8 cellular contexts compared by ENCODE assay signal in genomic region chr1:27366113-27366410, GRCh38. TPM values are rescaled to one million over a fixed set of nuclear protein-coding genes. Genes with fewer than 3 reads are reported as not detected.
DNase-seq lines count a peak whose midpoint lies in the region; ATAC-seq and TF ChIP-seq lines count a peak whose summit lies in the region.

No MANE protein-coding gene starts in this region.

- WGBS in esophagus squamous epithelium, 2 donors: 0% methylated on average over 2 to 4 of the region's 30 CpGs

- DNase-seq in GM10266 (ENCODE audit: extremely low spot score): peak; percentile 82
- peak in 1 of 2 experiments; percentile 54 for DNase-seq in HL-60 (ENCODE audit: low read depth in 1 of 2, low spot score in 1 of 2)
- peak; percentile 84 for DNase-seq in OCI-M1 (lab: John Stamatoyannopoulos, UW)
- DNase-seq in activated T-helper 1 cell treated with Interleukin-2 at 50 U/mL for 16 hours (ENCODE audit: low read depth): peak; percentile 49
- DNase-seq in esophagus squamous epithelium (lab: John Stamatoyannopoulos, UW): no peak
- peak; percentile 74 for DNase-seq in stimulated activated naive B cell treated with anti-CD40 and anti-IgM and Interleukin-4, amounts not matched to agents 10 μg/mL and 1 μg/mL and 100 μg/mL, for 72 hours

- peak; percentile 70 to 71 for ATAC-seq in stimulated activated naive B cell treated with anti-CD40 and anti-IgM and Interleukin-4, amounts not matched to agents 10 μg/mL and 1 μg/mL and 100 μg/mL, for 72 hours (replicated peaks)
- ATAC-seq in HG03280 (IDR thresholded peaks at IDR 0.05; ENCODE audit: unreplicated experiment): no peak

- H3K4me1 Mint-ChIP-seq in stimulated activated naive B cell treated with anti-CD40 and anti-IgM and Interleukin-4, amounts not matched to agents 10 μg/mL and 1 μg/mL and 100 μg/mL, for 72 hours: peaks cover 43 to 59% of the 10 kb centered on the region in 2 donors

- H3K27me3 Mint-ChIP-seq in stimulated activated naive B cell treated with anti-CD40 and anti-IgM and Interleukin-4, amounts not matched to agents 10 μg/mL and 1 μg/mL and 100 μg/mL, for 72 hours: no peaks in the 10 kb centered on the region

- H3K4me3 Mint-ChIP-seq in stimulated activated naive B cell treated with anti-CD40 and anti-IgM and Interleukin-4, amounts not matched to agents 10 μg/mL and 1 μg/mL and 100 μg/mL, for 72 hours: peak overlapping the region; percentile 84

- peak overlapping the region; percentile 47 for H3K4me3 ChIP-seq in HL-60 (replicated peaks; ENCODE audit: insufficient read depth, low read length)
- peak overlapping the region; percentile 52 to 97 (median 78) for H3K4me3 ChIP-seq in esophagus squamous epithelium
- H3K4me3 ChIP-seq in muscle layer of duodenum (ENCODE audit: low read depth in 1 of 2, low read length in 2 of 2): peak overlapping the region; percentile 56 to 72

- no peaks in the 10 kb centered on the region for H3K9me3 Mint-ChIP-seq in stimulated activated naive B cell treated with anti-CD40 and anti-IgM and Interleukin-4, amounts not matched to agents 10 μg/mL and 1 μg/mL and 100 μg/mL, for 72 hours

- H3K27me3 ChIP-seq in HL-60 (ENCODE audit: insufficient read depth, poor library complexity, severe bottlenecking) (no peaks in the 10 kb centered on the region), esophagus squamous epithelium (no peaks in the 10 kb centered on the region), muscle layer of duodenum (ENCODE audit: low read depth, low read length) (no peaks in the 10 kb centered on the region)

- H3K27ac ChIP-seq in HL-60 (replicated peaks) (no peak overlapping the region), esophagus squamous epithelium (peak overlapping the region; percentile 96 to 100 (median 100)), muscle layer of duodenum (ENCODE audit: low read length) (peak overlapping the region; percentile 76)

- TF ChIP-seq CTCF in GM10266 (IDR thresholded peaks at IDR 0.05; ENCODE audit: control insufficient read depth, insufficient read depth, low read depth, missing control alignments): no peak
- TF ChIP-seq CTCF in HL-60 (IDR thresholded peaks at IDR 0.05; ENCODE audit: insufficient read depth, low read length): no peak
- TF ChIP-seq CTCF in esophagus squamous epithelium (IDR thresholded peaks at IDR 0.05): no peak

- H3K36me3 Mint-ChIP-seq in stimulated activated naive B cell treated with anti-CD40 and anti-IgM and Interleukin-4, amounts not matched to agents 10 μg/mL and 1 μg/mL and 100 μg/mL, for 72 hours: no peaks in the 10 kb centered on the region

- intact Hi-C loops in esophagus squamous epithelium (cut with DNase I): no loop called here

- peak overlapping the region; percentile 53 for H3K27ac Mint-ChIP-seq in stimulated activated naive B cell treated with anti-CD40 and anti-IgM and Interleukin-4, amounts not matched to agents 10 μg/mL and 1 μg/mL and 100 μg/mL, for 72 hours

- H3K4me1 ChIP-seq in esophagus squamous epithelium (peaks cover 44 to 63% (median 53%) of the 10 kb centered on the region in 3 donors), muscle layer of duodenum (ENCODE audit: control insufficient read depth in 1 of 2, insufficient read depth in 2 of 2, low read length in 2 of 2) (peaks cover 16 to 24% of the 10 kb centered on the region in 2 donors)

- H3K36me3 ChIP-seq in esophagus squamous epithelium: peaks cover 32 to 40% (median 38%) of the 10 kb centered on the region in 3 donors
- peaks cover 15 to 32% of the 10 kb centered on the region in 2 donors for H3K36me3 ChIP-seq in muscle layer of duodenum (ENCODE audit: control insufficient read depth in 1 of 2, insufficient read depth in 2 of 2, low read length in 2 of 2)

- peak in 1 of 4 donors; percentile 51 for TF ChIP-seq POLR2A in esophagus squamous epithelium (IDR thresholded peaks at IDR 0.05)

- H3K9me3 ChIP-seq in esophagus squamous epithelium (no peaks in the 10 kb centered on the region), muscle layer of duodenum (ENCODE audit: control insufficient read depth in 1 of 2, low read length in 2 of 2) (no peaks in the 10 kb centered on the region)

RNA-seq across cellular contexts. Expression of gene MAP3K6, which starts 0.7 kb away (rescaled TPM):
- total RNA-seq in esophagus squamous epithelium: 100 to 1,000 TPM in 1 of 4 donors, 10 to 100 TPM in 3; 72.3 to 121 (median 76.9) TPM

RNA-seq across cellular contexts. Expression of gene FCN3, which starts 8.6 kb away (rescaled TPM):
- total RNA-seq in esophagus squamous epithelium: 1 to 10 TPM; 3.0 to 4.7 (median 4.3) TPM

RNA-seq across cellular contexts. Expression of gene CD164L2, which starts 17.1 kb away (rescaled TPM):
- 10 to 100 TPM in 1 of 4 donors, 1 to 10 TPM in 3; 4.8 to 15.4 (median 6.5) TPM for total RNA-seq in esophagus squamous epithelium

RNA-seq across cellular contexts. Expression of gene SYTL1, which starts 24.2 kb away (rescaled TPM):
- total RNA-seq in esophagus squamous epithelium: 100 to 1,000 TPM in 3 of 4 donors, 10 to 100 TPM in 1; 74.7 to 182 (median 125) TPM

RNA-seq across cellular contexts. Expression of gene GPR3, which starts 26.4 kb away (rescaled TPM):
- total RNA-seq in esophagus squamous epithelium: under 1 TPM in 1 of 4 donors, not detected in 3; 0.38 TPM
